1 cellular context compared by ENCODE assay signal in the genomic region with DNA sequence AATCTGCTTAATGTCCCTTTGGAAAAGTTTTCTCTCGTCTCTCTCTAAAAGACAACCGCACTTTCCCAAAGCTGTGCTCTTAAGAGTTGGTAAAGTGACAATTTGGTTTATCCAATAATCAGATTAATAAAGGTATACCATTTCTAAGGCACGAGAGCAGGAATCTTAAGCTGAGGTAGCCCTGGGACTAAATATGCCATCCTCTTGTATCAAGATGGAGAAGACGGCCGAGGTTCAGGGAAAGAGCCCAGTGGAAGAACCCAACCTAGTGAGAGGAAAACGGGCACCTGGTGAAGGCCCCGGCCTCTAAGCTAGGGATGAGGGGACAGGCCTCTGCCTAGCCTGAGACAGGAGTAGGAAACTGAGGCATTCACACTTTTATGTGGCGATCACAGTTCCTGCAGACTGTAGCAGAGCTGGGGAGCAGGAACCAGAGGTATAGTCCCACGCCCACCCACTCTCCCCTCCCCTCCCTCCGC.
TF ChIP-seq lines count a peak whose summit lies in the region.

No MANE protein-coding gene starts in this region.

TF ChIP-seq in K562, 482 proteins besides CTCF, POLR2A, EP300 and RAD21 (continued from another document and continues in another):
- TF ChIP-seq SRSF7 (optimal IDR thresholded peaks at IDR 0.05; ENCODE audit: low read depth, low read length) (no peak), HMGN3 (IDR thresholded peaks at IDR 0.05; ENCODE audit: borderline replicate concordance, extremely low read depth, insufficient read length, low read depth, low read length) (no peak), ZNF707 (CRISPR knock-in tag; conservative IDR thresholded peaks at IDR 0.05) (no peak), CXXC5 (CRISPR knock-in tag; IDR thresholded peaks at IDR 0.05) (no peak), CHD1 (IDR thresholded peaks at IDR 0.05; ENCODE audit: low read length) (no peak), MEF2A (IDR thresholded peaks at IDR 0.05; ENCODE audit: control insufficient read depth, low read depth, low read length) (no peak), TAF1 (IDR thresholded peaks at IDR 0.05; ENCODE audit: control insufficient read depth, extremely low read depth, insufficient read depth, low read length, severe bottlenecking) (no peak), CHCHD3 (CRISPR knock-in tag; IDR thresholded peaks at IDR 0.05) (no peak), IRF2 (CRISPR knock-in tag; IDR thresholded peaks at IDR 0.05) (no peak), CREM (IDR thresholded peaks at IDR 0.05; ENCODE audit: low read depth) (no peak), ZNF140 (CRISPR knock-in tag; IDR thresholded peaks at IDR 0.05) (no peak), TAF9B (IDR thresholded peaks at IDR 0.05; ENCODE audit: partially characterized antibody) (no peak), WHSC1 (IDR thresholded peaks at IDR 0.05; ENCODE audit: low read length) (no peak), ZNF583 (CRISPR knock-in tag; IDR thresholded peaks at IDR 0.05) (no peak), RBM15 (IDR thresholded peaks at IDR 0.05; ENCODE audit: insufficient read depth, low read length) (no peak), NONO (IDR thresholded peaks at IDR 0.05; ENCODE audit: low read depth in 2 of 2, low read length in 1 of 2) (no peak), RUNX1 (IDR thresholded peaks at IDR 0.05; ENCODE audit: low read depth) (no peak), ZNF121 (CRISPR knock-in tag; conservative IDR thresholded peaks at IDR 0.05) (no peak), KLF6 (CRISPR knock-in tag; IDR thresholded peaks at IDR 0.05; ENCODE audit: borderline replicate concordance) (no peak), GTF2A2 (tag; IDR thresholded peaks at IDR 0.05) (no peak), SNRNP70 (optimal IDR thresholded peaks at IDR 0.05; ENCODE audit: low read depth, low read length) (no peak), CCNT2 (IDR thresholded peaks at IDR 0.05; ENCODE audit: borderline replicate concordance, extremely low read depth, insufficient read length, low read depth, low read length) (no peak), HNRNPUL1 (IDR thresholded peaks at IDR 0.05; ENCODE audit: low read length) (no peak), FOXK2 (conservative IDR thresholded peaks at IDR 0.05 in 1 of 2, IDR thresholded peaks at IDR 0.05 in 1 of 2; ENCODE audit: low read depth in 2 of 2) (no peak), SMAD1 (IDR thresholded peaks at IDR 0.05; ENCODE audit: low read depth, low read length, partially characterized antibody) (no peak), SIN3A (IDR thresholded peaks at IDR 0.05; ENCODE audit: borderline replicate concordance in 2 of 2, control insufficient read depth in 1 of 2, low read depth in 2 of 2, low read length in 2 of 2) (peak; percentile 13 to 25; a peak in 1 of 4 replicates), ZFX (CRISPR knock-in tag; IDR thresholded peaks at IDR 0.05) (no peak; the same call in 1 of the 2 replicates), THRAP3 (IDR thresholded peaks at IDR 0.05; ENCODE audit: borderline replicate concordance) (no peak), EGR1 (conservative IDR thresholded peaks at IDR 0.05) (peak; percentile 91), SMARCA4 (IDR thresholded peaks at IDR 0.05) (no peak), HNRNPLL (IDR thresholded peaks at IDR 0.05; ENCODE audit: low read depth, low read length, poor library complexity, severe bottlenecking) (no peak), SRF (CRISPR knock-in tag; IDR thresholded peaks at IDR 0.05) (no peak), ZNF507 (tag; conservative IDR thresholded peaks at IDR 0.05) (no peak), HDAC6 (IDR thresholded peaks at IDR 0.05; ENCODE audit: low read depth, low read length) (no peak), FOXA1 (IDR thresholded peaks at IDR 0.05; ENCODE audit: borderline replicate concordance) (no peak), ZNF263 (CRISPR knock-in tag; IDR thresholded peaks at IDR 0.05; ENCODE audit: borderline replicate concordance) (no peak), ZKSCAN3 (CRISPR knock-in tag; IDR thresholded peaks at IDR 0.05) (no peak), ZNF431 (CRISPR knock-in tag; IDR thresholded peaks at IDR 0.05) (no peak), POLR2G (IDR thresholded peaks at IDR 0.05; ENCODE audit: low read depth, low read length) (no peak), L3MBTL2 (IDR thresholded peaks at IDR 0.05) (no peak), ZNF717 (CRISPR knock-in tag; IDR thresholded peaks at IDR 0.05) (no peak), NCOA4 (IDR thresholded peaks at IDR 0.05; ENCODE audit: partially characterized antibody) (no peak), ZNF584 (CRISPR knock-in tag; IDR thresholded peaks at IDR 0.05; ENCODE audit: low read depth) (no peak), PYGO2 (tag; IDR thresholded peaks at IDR 0.05) (no peak), TARDBP (IDR thresholded peaks at IDR 0.05) (no peak), ESRRB (CRISPR knock-in tag; IDR thresholded peaks at IDR 0.05; ENCODE audit: borderline replicate concordance) (no peak)
- TF ChIP-seq, protein P1, sequence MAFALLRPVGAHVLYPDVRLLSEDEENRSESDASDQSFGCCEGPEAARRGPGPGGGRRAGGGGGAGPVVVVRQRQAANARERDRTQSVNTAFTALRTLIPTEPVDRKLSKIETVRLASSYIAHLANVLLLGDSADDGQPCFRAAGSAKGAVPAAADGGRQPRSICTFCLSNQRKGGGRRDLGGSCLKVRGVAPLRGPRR (CRISPR knock-in tag; IDR thresholded peaks at IDR 0.05): no peak
- TF ChIP-seq, protein P2, sequence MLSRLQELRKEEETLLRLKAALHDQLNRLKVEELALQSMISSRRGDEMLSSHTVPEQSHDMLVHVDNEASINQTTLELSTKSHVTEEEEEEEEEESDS (CRISPR knock-in tag; IDR thresholded peaks at IDR 0.05): no peak
- TF ChIP-seq, protein P3, sequence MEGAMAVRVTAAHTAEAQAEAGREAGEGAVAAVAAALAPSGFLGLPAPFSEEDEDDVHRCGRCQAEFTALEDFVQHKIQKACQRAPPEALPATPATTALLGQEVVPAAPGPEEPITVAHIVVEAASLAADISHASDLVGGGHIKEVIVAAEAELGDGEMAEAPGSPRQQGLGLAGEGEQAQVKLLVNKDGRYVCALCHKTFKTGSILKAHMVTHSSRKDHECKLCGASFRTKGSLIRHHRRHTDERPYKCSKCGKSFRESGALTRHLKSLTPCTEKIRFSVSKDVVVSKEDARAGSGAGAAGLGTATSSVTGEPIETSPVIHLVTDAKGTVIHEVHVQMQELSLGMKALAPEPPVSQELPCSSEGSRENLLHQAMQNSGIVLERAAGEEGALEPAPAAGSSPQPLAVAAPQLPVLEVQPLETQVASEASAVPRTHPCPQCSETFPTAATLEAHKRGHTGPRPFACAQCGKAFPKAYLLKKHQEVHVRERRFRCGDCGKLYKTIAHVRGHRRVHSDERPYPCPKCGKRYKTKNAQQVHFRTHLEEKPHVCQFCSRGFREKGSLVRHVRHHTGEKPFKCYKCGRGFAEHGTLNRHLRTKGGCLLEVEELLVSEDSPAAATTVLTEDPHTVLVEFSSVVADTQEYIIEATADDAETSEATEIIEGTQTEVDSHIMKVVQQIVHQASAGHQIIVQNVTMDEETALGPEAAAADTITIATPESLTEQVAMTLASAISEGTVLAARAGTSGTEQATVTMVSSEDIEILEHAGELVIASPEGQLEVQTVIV (CRISPR knock-in tag; IDR thresholded peaks at IDR 0.05; ENCODE audit: borderline replicate concordance): no peak
- TF ChIP-seq, protein P4, sequence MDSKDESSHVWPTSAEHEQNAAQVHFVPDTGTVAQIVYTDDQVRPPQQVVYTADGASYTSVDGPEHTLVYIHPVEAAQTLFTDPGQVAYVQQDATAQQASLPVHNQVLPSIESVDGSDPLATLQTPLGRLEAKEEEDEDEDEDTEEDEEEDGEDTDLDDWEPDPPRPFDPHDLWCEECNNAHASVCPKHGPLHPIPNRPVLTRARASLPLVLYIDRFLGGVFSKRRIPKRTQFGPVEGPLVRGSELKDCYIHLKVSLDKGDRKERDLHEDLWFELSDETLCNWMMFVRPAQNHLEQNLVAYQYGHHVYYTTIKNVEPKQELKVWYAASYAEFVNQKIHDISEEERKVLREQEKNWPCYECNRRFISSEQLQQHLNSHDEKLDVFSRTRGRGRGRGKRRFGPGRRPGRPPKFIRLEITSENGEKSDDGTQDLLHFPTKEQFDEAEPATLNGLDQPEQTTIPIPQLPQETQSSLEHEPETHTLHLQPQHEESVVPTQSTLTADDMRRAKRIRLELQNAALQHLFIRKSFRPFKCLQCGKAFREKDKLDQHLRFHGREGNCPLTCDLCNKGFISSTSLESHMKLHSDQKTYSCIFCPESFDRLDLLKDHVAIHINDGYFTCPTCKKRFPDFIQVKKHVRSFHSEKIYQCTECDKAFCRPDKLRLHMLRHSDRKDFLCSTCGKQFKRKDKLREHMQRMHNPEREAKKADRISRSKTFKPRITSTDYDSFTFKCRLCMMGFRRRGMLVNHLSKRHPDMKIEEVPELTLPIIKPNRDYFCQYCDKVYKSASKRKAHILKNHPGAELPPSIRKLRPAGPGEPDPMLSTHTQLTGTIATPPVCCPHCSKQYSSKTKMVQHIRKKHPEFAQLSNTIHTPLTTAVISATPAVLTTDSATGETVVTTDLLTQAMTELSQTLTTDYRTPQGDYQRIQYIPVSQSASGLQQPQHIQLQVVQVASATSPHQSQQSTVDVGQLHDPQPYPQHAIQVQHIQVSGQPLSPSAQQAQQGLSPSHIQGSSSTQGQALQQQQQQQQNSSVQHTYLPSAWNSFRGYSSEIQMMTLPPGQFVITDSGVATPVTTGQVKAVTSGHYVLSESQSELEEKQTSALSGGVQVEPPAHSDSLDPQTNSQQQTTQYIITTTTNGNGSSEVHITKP (IDR thresholded peaks at IDR 0.05; ENCODE audit: partially characterized antibody): peak; percentile 73
- TF ChIP-seq, protein P5, sequence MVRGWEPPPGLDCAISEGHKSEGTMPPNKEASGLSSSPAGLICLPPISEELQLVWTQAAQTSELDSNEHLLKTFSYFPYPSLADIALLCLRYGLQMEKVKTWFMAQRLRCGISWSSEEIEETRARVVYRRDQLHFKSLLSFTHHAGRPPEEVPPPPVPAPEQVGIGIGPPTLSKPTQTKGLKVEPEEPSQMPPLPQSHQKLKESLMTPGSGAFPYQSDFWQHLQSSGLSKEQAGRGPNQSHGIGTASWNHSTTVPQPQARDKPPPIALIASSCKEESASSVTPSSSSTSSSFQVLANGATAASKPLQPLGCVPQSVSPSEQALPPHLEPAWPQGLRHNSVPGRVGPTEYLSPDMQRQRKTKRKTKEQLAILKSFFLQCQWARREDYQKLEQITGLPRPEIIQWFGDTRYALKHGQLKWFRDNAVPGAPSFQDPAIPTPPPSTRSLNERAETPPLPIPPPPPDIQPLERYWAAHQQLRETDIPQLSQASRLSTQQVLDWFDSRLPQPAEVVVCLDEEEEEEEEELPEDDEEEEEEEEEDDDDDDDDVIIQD (CRISPR knock-in tag; IDR thresholded peaks at IDR 0.05): no peak
- TF ChIP-seq, protein P6, sequence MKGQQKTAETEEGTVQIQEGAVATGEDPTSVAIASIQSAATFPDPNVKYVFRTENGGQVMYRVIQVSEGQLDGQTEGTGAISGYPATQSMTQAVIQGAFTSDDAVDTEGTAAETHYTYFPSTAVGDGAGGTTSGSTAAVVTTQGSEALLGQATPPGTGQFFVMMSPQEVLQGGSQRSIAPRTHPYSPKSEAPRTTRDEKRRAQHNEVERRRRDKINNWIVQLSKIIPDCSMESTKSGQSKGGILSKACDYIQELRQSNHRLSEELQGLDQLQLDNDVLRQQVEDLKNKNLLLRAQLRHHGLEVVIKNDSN (CRISPR knock-in tag; IDR thresholded peaks at IDR 0.05): no peak
- TF ChIP-seq, protein P7, sequence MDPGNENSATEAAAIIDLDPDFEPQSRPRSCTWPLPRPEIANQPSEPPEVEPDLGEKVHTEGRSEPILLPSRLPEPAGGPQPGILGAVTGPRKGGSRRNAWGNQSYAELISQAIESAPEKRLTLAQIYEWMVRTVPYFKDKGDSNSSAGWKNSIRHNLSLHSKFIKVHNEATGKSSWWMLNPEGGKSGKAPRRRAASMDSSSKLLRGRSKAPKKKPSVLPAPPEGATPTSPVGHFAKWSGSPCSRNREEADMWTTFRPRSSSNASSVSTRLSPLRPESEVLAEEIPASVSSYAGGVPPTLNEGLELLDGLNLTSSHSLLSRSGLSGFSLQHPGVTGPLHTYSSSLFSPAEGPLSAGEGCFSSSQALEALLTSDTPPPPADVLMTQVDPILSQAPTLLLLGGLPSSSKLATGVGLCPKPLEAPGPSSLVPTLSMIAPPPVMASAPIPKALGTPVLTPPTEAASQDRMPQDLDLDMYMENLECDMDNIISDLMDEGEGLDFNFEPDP (CRISPR knock-in tag; IDR thresholded peaks at IDR 0.05): no peak
- TF ChIP-seq, protein P8, sequence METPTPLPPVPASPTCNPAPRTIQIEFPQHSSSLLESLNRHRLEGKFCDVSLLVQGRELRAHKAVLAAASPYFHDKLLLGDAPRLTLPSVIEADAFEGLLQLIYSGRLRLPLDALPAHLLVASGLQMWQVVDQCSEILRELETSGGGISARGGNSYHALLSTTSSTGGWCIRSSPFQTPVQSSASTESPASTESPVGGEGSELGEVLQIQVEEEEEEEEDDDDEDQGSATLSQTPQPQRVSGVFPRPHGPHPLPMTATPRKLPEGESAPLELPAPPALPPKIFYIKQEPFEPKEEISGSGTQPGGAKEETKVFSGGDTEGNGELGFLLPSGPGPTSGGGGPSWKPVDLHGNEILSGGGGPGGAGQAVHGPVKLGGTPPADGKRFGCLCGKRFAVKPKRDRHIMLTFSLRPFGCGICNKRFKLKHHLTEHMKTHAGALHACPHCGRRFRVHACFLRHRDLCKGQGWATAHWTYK (CRISPR knock-in tag; IDR thresholded peaks at IDR 0.05): 0 out of 2 replicates have a peak, but pooled peaks have one; percentile 17
- TF ChIP-seq, protein P9, sequence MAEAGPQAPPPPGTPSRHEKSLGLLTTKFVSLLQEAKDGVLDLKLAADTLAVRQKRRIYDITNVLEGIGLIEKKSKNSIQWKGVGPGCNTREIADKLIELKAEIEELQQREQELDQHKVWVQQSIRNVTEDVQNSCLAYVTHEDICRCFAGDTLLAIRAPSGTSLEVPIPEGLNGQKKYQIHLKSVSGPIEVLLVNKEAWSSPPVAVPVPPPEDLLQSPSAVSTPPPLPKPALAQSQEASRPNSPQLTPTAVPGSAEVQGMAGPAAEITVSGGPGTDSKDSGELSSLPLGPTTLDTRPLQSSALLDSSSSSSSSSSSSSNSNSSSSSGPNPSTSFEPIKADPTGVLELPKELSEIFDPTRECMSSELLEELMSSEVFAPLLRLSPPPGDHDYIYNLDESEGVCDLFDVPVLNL (CRISPR knock-in tag; IDR thresholded peaks at IDR 0.05; ENCODE audit: low read depth): no peak
- TF ChIP-seq, protein P10, sequence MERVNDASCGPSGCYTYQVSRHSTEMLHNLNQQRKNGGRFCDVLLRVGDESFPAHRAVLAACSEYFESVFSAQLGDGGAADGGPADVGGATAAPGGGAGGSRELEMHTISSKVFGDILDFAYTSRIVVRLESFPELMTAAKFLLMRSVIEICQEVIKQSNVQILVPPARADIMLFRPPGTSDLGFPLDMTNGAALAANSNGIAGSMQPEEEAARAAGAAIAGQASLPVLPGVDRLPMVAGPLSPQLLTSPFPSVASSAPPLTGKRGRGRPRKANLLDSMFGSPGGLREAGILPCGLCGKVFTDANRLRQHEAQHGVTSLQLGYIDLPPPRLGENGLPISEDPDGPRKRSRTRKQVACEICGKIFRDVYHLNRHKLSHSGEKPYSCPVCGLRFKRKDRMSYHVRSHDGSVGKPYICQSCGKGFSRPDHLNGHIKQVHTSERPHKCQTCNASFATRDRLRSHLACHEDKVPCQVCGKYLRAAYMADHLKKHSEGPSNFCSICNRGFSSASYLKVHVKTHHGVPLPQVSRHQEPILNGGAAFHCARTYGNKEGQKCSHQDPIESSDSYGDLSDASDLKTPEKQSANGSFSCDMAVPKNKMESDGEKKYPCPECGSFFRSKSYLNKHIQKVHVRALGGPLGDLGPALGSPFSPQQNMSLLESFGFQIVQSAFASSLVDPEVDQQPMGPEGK (CRISPR knock-in tag; IDR thresholded peaks at IDR 0.05; ENCODE audit: borderline replicate concordance): no peak
